15 cellular contexts compared by ENCODE assay signal in the genomic region with DNA sequence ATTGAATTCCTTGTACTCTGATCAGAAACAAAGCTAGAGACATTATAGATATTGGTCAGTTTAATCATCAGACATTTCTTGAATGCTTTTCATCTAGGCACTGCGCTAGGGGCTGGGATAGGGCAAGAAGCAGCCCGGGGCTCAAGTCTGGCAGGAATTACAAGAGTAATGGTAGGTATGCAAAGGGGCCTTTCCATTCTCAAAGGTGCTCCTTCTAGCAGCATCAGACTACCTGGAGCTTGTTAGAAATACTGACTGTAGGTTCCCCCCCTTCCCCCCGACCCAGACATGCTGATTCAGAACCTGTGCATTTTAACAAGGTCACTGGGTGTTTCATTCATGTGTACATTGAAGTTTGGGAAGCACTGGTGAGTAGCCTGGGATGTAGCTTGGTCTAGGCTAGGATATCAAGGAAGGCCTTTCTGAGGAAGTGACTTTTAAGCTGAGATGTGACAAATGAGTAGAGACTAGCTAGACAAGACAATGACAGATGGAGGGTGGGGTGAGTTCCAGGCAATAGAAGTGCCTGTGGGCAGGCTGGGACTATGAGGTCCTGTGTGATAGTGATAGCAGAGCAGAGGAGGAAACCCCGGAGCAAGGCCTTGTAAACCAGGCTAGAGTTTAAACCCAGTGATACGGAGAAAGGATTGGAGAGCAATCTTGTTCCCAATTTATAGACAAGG. TPM values are rescaled to one million over a fixed set of nuclear protein-coding genes. Genes with fewer than 3 reads are reported as not detected.
DNase-seq lines count a peak whose midpoint lies in the region; ATAC-seq and TF ChIP-seq lines count a peak whose summit lies in the region.
"Had no signal": no experiment of that assay in that cellular context is flagged by ENCODE, and none has a peak within 500 bp of the region (broad histone marks: within the 10 kb centered on the region; RNA-seq: fewer than 3 reads in every experiment).

No MANE protein-coding gene starts in this region.

- no peak overlapping the region for H2AFZ ChIP-seq in PC-3 (ENCODE audit: low read length)
- H2AFZ ChIP-seq in trophoblast cell (ENCODE audit: insufficient read depth, low read length, poor library complexity): no peak overlapping the region

- H3K9me2 ChIP-seq in PC-3 (replicated peaks; ENCODE audit: low read length): no peaks in the 10 kb centered on the region

- peak; percentile 41 for DNase-seq in ELF-1 (ENCODE audit: low read depth, low spot score)
- DNase-seq in PC-3: peak; percentile 14
- DNase-seq in esophagus muscularis mucosa (ENCODE audit: extremely low spot score): peak; percentile 66
- peak; percentile 73 to 78 for DNase-seq in trophoblast cell
- DNase-seq in head of caudate nucleus: no peak
- no peak for DNase-seq in NCI-H2081 treated with DMSO at 0.1 percent for 48 hours (lab: John Stamatoyannopoulos, UW)
- DNase-seq in NCI-H146 (lab: John Stamatoyannopoulos, UW): no peak
- DNase-seq in activated CD4-positive, alpha-beta memory T cell treated with anti-CD3 and anti-CD28 coated beads, Interleukin-2, amount 10 ng/mL, durations not matched to agents 7 days and 5 days: no peak
- DNase-seq: Caco-2; CD8-positive, alpha-beta memory T cell; DND-41; GF-D8 had no signal

- no peak overlapping the region for H3K4ac ChIP-seq in trophoblast cell (ENCODE audit: low read depth, low read length)

- H3K4me3 ChIP-seq in PC-3 (ENCODE audit: low read length) (no peak overlapping the region), esophagus muscularis mucosa (no peak overlapping the region), trophoblast cell (ENCODE audit: low read depth, low read length) (no peak overlapping the region)
- H3K4me3 ChIP-seq: GM12878, HAP-1 had no signal

- TF ChIP-seq CTCF in PC-3 (conservative IDR thresholded peaks at IDR 0.05; ENCODE audit: low read depth, low read length) (no peak), esophagus muscularis mucosa (IDR thresholded peaks at IDR 0.05) (no peak)

- H3K4me2 ChIP-seq in PC-3 (ENCODE audit: low read length) (no peak overlapping the region), trophoblast cell (ENCODE audit: low read length) (no peak overlapping the region)

- POLR2A ChIA-PET in PC-3 (lab: Charles Lee; ENCODE audit: unreplicated experiment): no interaction called here
- POLR2A ChIA-PET in activated CD4-positive, alpha-beta memory T cell treated with anti-CD3 and anti-CD28 coated beads, Interleukin-2, amount 10 ng/mL, durations not matched to agents 7 days and 5 days (lab: Charles Lee): no interaction called here

- WGBS in esophagus muscularis mucosa: 86% methylated on average over 5 of the region's 5 CpGs
- no CpG with 5 or more reads among the region's 5 CpGs for WGBS in trophoblast cell (ENCODE audit: extremely low coverage, insufficient coverage, insufficient read length)

- H3K9me3 ChIP-seq in PC-3 (ENCODE audit: low read length): no peaks in the 10 kb centered on the region
- no peaks in the 10 kb centered on the region for H3K9me3 ChIP-seq in esophagus muscularis mucosa
- H3K9me3 ChIP-seq in trophoblast cell (ENCODE audit: insufficient read depth, low read depth, low read length): no peaks in the 10 kb centered on the region
- H3K9me3 ChIP-seq: Caco-2, HAP-1 had no signal

- H3F3A ChIP-seq in PC-3 (ENCODE audit: low read length, unreplicated experiment): no peaks in the 10 kb centered on the region

- no peaks in the 10 kb centered on the region for H3K36me3 ChIP-seq in PC-3 (ENCODE audit: low read depth, low read length)
- H3K36me3 ChIP-seq in esophagus muscularis mucosa: no peaks in the 10 kb centered on the region
- H3K36me3 ChIP-seq in trophoblast cell (ENCODE audit: control insufficient read depth in 1 of 2, insufficient read depth in 2 of 2, low read length in 2 of 2): no peaks in the 10 kb centered on the region
- H3K36me3 ChIP-seq: HAP-1 had no signal

- H3K4me1 Mint-ChIP-seq in activated CD4-positive, alpha-beta memory T cell treated with anti-CD3 and anti-CD28 coated beads, Interleukin-2, amount 10 ng/mL, durations not matched to agents 7 days and 5 days: no peaks in the 10 kb centered on the region
- H3K4me1 Mint-ChIP-seq: CD8-positive, alpha-beta memory T cell had no signal

- no peak overlapping the region for H3K27ac Mint-ChIP-seq in activated CD4-positive, alpha-beta memory T cell treated with anti-CD3 and anti-CD28 coated beads, Interleukin-2, amount 10 ng/mL, durations not matched to agents 7 days and 5 days

- TF ChIP-seq EP300 in esophagus muscularis mucosa (IDR thresholded peaks at IDR 0.05): no peak

- no peaks in the 10 kb centered on the region for H3K36me3 Mint-ChIP-seq in activated CD4-positive, alpha-beta memory T cell treated with anti-CD3 and anti-CD28 coated beads, Interleukin-2, amount 10 ng/mL, durations not matched to agents 7 days and 5 days (ENCODE audit: low read depth)
- H3K36me3 Mint-ChIP-seq: CD8-positive, alpha-beta memory T cell had no signal

- H3K18ac ChIP-seq in trophoblast cell (ENCODE audit: low read length): no peak overlapping the region

- H3K4me1 ChIP-seq in PC-3 (ENCODE audit: insufficient read depth, low read length) (no peaks in the 10 kb centered on the region), esophagus muscularis mucosa (peaks cover 3 to 64% (median 26%) of the 10 kb centered on the region in 4 donors), trophoblast cell (ENCODE audit: control insufficient read depth in 1 of 2, insufficient read depth in 2 of 2, low read length in 2 of 2) (peaks cover 0 to 3% of the 10 kb centered on the region in 2 experiments)
- H3K4me1 ChIP-seq: Caco-2, HAP-1 had no signal

- H3K27ac ChIP-seq in PC-3 (ENCODE audit: low read length): no peak overlapping the region
- no peak overlapping the region for H3K27ac ChIP-seq in esophagus muscularis mucosa (replicated peaks in 1 of 4)
- no peak overlapping the region for H3K27ac ChIP-seq in trophoblast cell (ENCODE audit: low read depth, low read length)
- H3K27ac ChIP-seq: 22Rv1 had no signal

- CTCF ChIA-PET in PC-3 (lab: Charles Lee): no interaction called here
- CTCF ChIA-PET in activated CD4-positive, alpha-beta memory T cell treated with anti-CD3 and anti-CD28 coated beads, Interleukin-2, amount 10 ng/mL, durations not matched to agents 7 days and 5 days (lab: Charles Lee): no interaction called here

- H4K12ac ChIP-seq in trophoblast cell (ENCODE audit: low read depth, low read length): no peak overlapping the region

- ATAC-seq in PC-3: no peak
- ATAC-seq: GM12878 had no signal

- H3K27me3 ChIP-seq in PC-3 (ENCODE audit: low read length) (peaks cover 87% of the 10 kb centered on the region), esophagus muscularis mucosa (no peaks in the 10 kb centered on the region), trophoblast cell (ENCODE audit: insufficient read depth, low read length) (no peaks in the 10 kb centered on the region)

- no peak overlapping the region for H2BK5ac ChIP-seq in trophoblast cell (ENCODE audit: low read depth, low read length, poor library complexity)

- no peak overlapping the region for H4K8ac ChIP-seq in trophoblast cell (ENCODE audit: low read depth, low read length)

- no peak for TF ChIP-seq POLR2A in esophagus muscularis mucosa (IDR thresholded peaks at IDR 0.05; ENCODE audit: low read depth)

- H2AK5ac ChIP-seq in trophoblast cell (ENCODE audit: low read length): no peak overlapping the region

- H3K79me1 ChIP-seq in trophoblast cell (ENCODE audit: low read length): no peaks in the 10 kb centered on the region

- no peak overlapping the region for H2BK12ac ChIP-seq in trophoblast cell (ENCODE audit: low read length)

- no TSS peak for BruUV-seq in PC-3 (replicated peaks; lab: Mats Ljungman, UMichigan)

- H3K23ac ChIP-seq in trophoblast cell (ENCODE audit: low read length): no peak overlapping the region

- intact Hi-C loops in PC-3 (cut with micrococcal nuclease) (no loop called here), esophagus muscularis mucosa (cut with DNase I) (no loop called here), head of caudate nucleus (cut with DNase I) (no loop called here)

- no peak overlapping the region for H3K4me3 Mint-ChIP-seq in activated CD4-positive, alpha-beta memory T cell treated with anti-CD3 and anti-CD28 coated beads, Interleukin-2, amount 10 ng/mL, durations not matched to agents 7 days and 5 days
- H3K4me3 Mint-ChIP-seq: CD8-positive, alpha-beta memory T cell had no signal

- H3K79me2 ChIP-seq in PC-3 (ENCODE audit: low read length) (no peaks in the 10 kb centered on the region), trophoblast cell (ENCODE audit: control insufficient read depth, insufficient read depth, low read length, poor library complexity) (no peaks in the 10 kb centered on the region)

- H3K9me3 Mint-ChIP-seq in activated CD4-positive, alpha-beta memory T cell treated with anti-CD3 and anti-CD28 coated beads, Interleukin-2, amount 10 ng/mL, durations not matched to agents 7 days and 5 days: no peaks in the 10 kb centered on the region
- H3K9me3 Mint-ChIP-seq: CD8-positive, alpha-beta memory T cell had no signal

- H3K27me3 Mint-ChIP-seq in activated CD4-positive, alpha-beta memory T cell treated with anti-CD3 and anti-CD28 coated beads, Interleukin-2, amount 10 ng/mL, durations not matched to agents 7 days and 5 days: peaks cover 43% of the 10 kb centered on the region

- no peak overlapping the region for H4K91ac ChIP-seq in trophoblast cell (ENCODE audit: low read depth, low read length)

- no peak overlapping the region for H3K14ac ChIP-seq in trophoblast cell (ENCODE audit: low read length)

- H3K9ac ChIP-seq in PC-3 (ENCODE audit: low read length) (no peak overlapping the region), trophoblast cell (ENCODE audit: low read length) (no peak overlapping the region)

- H2BK120ac ChIP-seq in trophoblast cell (ENCODE audit: insufficient read depth, low read length, poor library complexity): no peak overlapping the region

- no peaks in the 10 kb centered on the region for H4K20me1 ChIP-seq in PC-3 (ENCODE audit: low read length)

RNA-seq across cellular contexts. Expression of a gene that starts 26.3 kb away (rescaled TPM):
- total RNA-seq in PC-3 (2014; rRNA removed) (1.6 and 4.6 TPM in 2 replicates), esophagus muscularis mucosa (100 to 1,000 TPM in 1 of 4 donors, 10 to 100 TPM in 3; 31.1 to 122 (median 64.7) TPM)
- polyA plus RNA-seq in trophoblast cell (2013): 2.3 TPM in 2 replicates
- under 1 TPM; 0.10 to 0.40 TPM for total RNA-seq in activated CD4-positive, alpha-beta memory T cell treated with anti-CD3 and anti-CD28 coated beads, Interleukin-2, amount 10 ng/mL, durations not matched to agents 7 days and 5 days
- polyA plus RNA-seq: CD8-positive, alpha-beta memory T cell had no signal

Comparison
In these comparisons a context has a peak if more than half of its experiments do, and no peak if none do; other contexts are left out.
1. DNase-seq: peak in ELF-1 (single experiment), PC-3 (single experiment), esophagus muscularis mucosa (single experiment) and trophoblast cell (2 of 2); none in head of caudate nucleus (0 of 42), NCI-H2081 treated with DMSO at 0.1 percent for 48 hours (single experiment), NCI-H146 (single experiment) and activated CD4-positive, alpha-beta memory T cell treated with anti-CD3 and anti-CD28 coated beads, Interleukin-2, amount 10 ng/mL, durations not matched to agents 7 days and 5 days (single experiment).